In genomic region chr5:151151793-151152192, GRCh38 we compare ENCODE assay signal across 8 cellular contexts. TPM values are rescaled to one million over a fixed set of nuclear protein-coding genes. Genes with fewer than 3 reads are reported as not detected.
DNase-seq lines count a peak whose midpoint lies in the region; ATAC-seq and TF ChIP-seq lines count a peak whose summit lies in the region.

No MANE protein-coding gene starts in this region.

- H3K23ac ChIP-seq in H9 (ENCODE audit: insufficient read length, low read depth, low read length): no peak overlapping the region

- peak overlapping the region; percentile 46 for H3K4me3 Mint-ChIP-seq in activated CD4-positive, alpha-beta T cell treated with anti-CD3 and anti-CD28 coated beads for 36 hours
- H3K4me3 Mint-ChIP-seq in activated naive CD8-positive, alpha-beta T cell treated with anti-CD3 and anti-CD28 coated beads, Interleukin-2, amount 10 ng/mL, durations not matched to agents 7 days and 5 days: peak overlapping the region; percentile 97
- H3K4me3 Mint-ChIP-seq in naive B cell (peak overlapping the region; percentile 64 to 91 (median 84)), H9 (no peak overlapping the region)

- H3K4ac ChIP-seq in H9 (ENCODE audit: low read depth, low read length): no peak overlapping the region

- no peak overlapping the region for H3K27ac ChIP-seq in H9 (ENCODE audit: insufficient read length, low read depth, low read length)

- H4K5ac ChIP-seq in H9 (ENCODE audit: insufficient read length, low read depth, low read length): no peak overlapping the region

- no peak overlapping the region for H2AFZ ChIP-seq in H9 (ENCODE audit: low read length)

- H4K91ac ChIP-seq in H9 (ENCODE audit: insufficient read length, low read depth, low read length): no peak overlapping the region

- H3K4me2 ChIP-seq in H9 (ENCODE audit: insufficient read depth, insufficient read length, low read length): no peak overlapping the region

- H2BK20ac ChIP-seq in H9 (ENCODE audit: low read depth, low read length, poor library complexity, severe bottlenecking): no peak overlapping the region

- no CpG with 5 or more reads among the region's 5 CpGs for WGBS in H9 (ENCODE audit: extremely low coverage, insufficient read length, low lambda C conversion rate)

- H2BK120ac ChIP-seq in H9 (ENCODE audit: low read depth, low read length, poor library complexity, severe bottlenecking): no peak overlapping the region

- H3K27me3 Mint-ChIP-seq in activated CD4-positive, alpha-beta T cell treated with anti-CD3 and anti-CD28 coated beads for 36 hours: no peaks in the 10 kb centered on the region
- H3K27me3 Mint-ChIP-seq in activated naive CD8-positive, alpha-beta T cell treated with anti-CD3 and anti-CD28 coated beads, Interleukin-2, amount 10 ng/mL, durations not matched to agents 7 days and 5 days: no peaks in the 10 kb centered on the region
- H3K27me3 Mint-ChIP-seq in naive B cell (no peaks in the 10 kb centered on the region), H9 (ENCODE audit: low read depth) (no peaks in the 10 kb centered on the region)

- intact Hi-C loops in activated CD4-positive, alpha-beta T cell treated with anti-CD3 and anti-CD28 coated beads for 36 hours (cut with DNase I, micrococcal nuclease): loop anchor here (1.0 to 10.0 kb wide), 11 partner anchors 61 to 623 kb away; partner anchors contain the start of genes G3BP1 (in 2 of the 2), ATOX1 (in 1 of the 2) and GM2A (in 1 of the 2)

- H3K9me3 Mint-ChIP-seq in activated CD4-positive, alpha-beta T cell treated with anti-CD3 and anti-CD28 coated beads for 36 hours (ENCODE audit: low read depth): no peaks in the 10 kb centered on the region
- H3K9me3 Mint-ChIP-seq in activated naive CD8-positive, alpha-beta T cell treated with anti-CD3 and anti-CD28 coated beads, Interleukin-2, amount 10 ng/mL, durations not matched to agents 7 days and 5 days: no peaks in the 10 kb centered on the region
- H3K9me3 Mint-ChIP-seq in naive B cell: no peaks in the 10 kb centered on the region
- no peaks in the 10 kb centered on the region for H3K9me3 Mint-ChIP-seq in H9

- peaks cover 88% of the 10 kb centered on the region for H3K4me1 Mint-ChIP-seq in activated CD4-positive, alpha-beta T cell treated with anti-CD3 and anti-CD28 coated beads for 36 hours
- H3K4me1 Mint-ChIP-seq in activated naive CD8-positive, alpha-beta T cell treated with anti-CD3 and anti-CD28 coated beads, Interleukin-2, amount 10 ng/mL, durations not matched to agents 7 days and 5 days: peaks cover 83% of the 10 kb centered on the region
- H3K4me1 Mint-ChIP-seq in naive B cell (peaks cover 83 to 96% (median 95%) of the 10 kb centered on the region in 3 donors), H9 (peaks cover 19 to 30% of the 10 kb centered on the region in 2 experiments)

- H3K79me1 ChIP-seq in H9 (ENCODE audit: insufficient read depth, low read depth, low read length, poor library complexity, severe bottlenecking): no peaks in the 10 kb centered on the region

- H3K9ac ChIP-seq in H9 (ENCODE audit: extremely low read depth, insufficient read length, low read length): no peak overlapping the region

- POLR2A ChIA-PET in activated CD4-positive, alpha-beta T cell treated with anti-CD3 and anti-CD28 coated beads for 36 hours (lab: Charles Lee): interaction anchor here (0.6 to 2.5 kb wide), 7 partner anchors 9 to 83 kb away, joined by 3 to 14 read pairs (median 3); no protein-coding TSS in a partner anchor
- POLR2A ChIA-PET in activated naive CD8-positive, alpha-beta T cell treated with anti-CD3 and anti-CD28 coated beads, Interleukin-2, amount 10 ng/mL, durations not matched to agents 7 days and 5 days (lab: Charles Lee): interaction anchor here (3.5 kb wide), 1 partner anchor 11 kb away, joined by 36 read pairs; no protein-coding TSS in a partner anchor

- H2BK12ac ChIP-seq in H9 (ENCODE audit: insufficient read length, low read depth, low read length): no peak overlapping the region

- peak; percentile 55 for ATAC-seq in activated CD4-positive, alpha-beta T cell treated with anti-CD3 and anti-CD28 coated beads for 36 hours
- ATAC-seq in HG03442 (IDR thresholded peaks at IDR 0.05; ENCODE audit: unreplicated experiment): peak; percentile 41
- ATAC-seq in activated naive CD8-positive, alpha-beta T cell treated with anti-CD3 and anti-CD28 coated beads, Interleukin-2, amount 10 ng/mL, durations not matched to agents 7 days and 5 days (ENCODE audit: low read depth): no peak
- ATAC-seq in naive B cell (ENCODE audit: low read depth in 2 of 2): no peak
- ATAC-seq in GM19467 (IDR thresholded peaks at IDR 0.05; ENCODE audit: unreplicated experiment): no peak
- no peak for ATAC-seq in HG02970 (IDR thresholded peaks at IDR 0.05; ENCODE audit: low FRiP score, unreplicated experiment)

- H3K36me3 Mint-ChIP-seq in activated CD4-positive, alpha-beta T cell treated with anti-CD3 and anti-CD28 coated beads for 36 hours (ENCODE audit: low read depth): peaks cover 46% of the 10 kb centered on the region
- peaks cover 39% of the 10 kb centered on the region for H3K36me3 Mint-ChIP-seq in activated naive CD8-positive, alpha-beta T cell treated with anti-CD3 and anti-CD28 coated beads, Interleukin-2, amount 10 ng/mL, durations not matched to agents 7 days and 5 days
- H3K36me3 Mint-ChIP-seq in naive B cell (peaks cover 5 to 9% of the 10 kb centered on the region in 2 donors), H9 (ENCODE audit: insufficient read depth in 1 of 3, low read depth in 3 of 3) (peaks cover 0 to 5% (median 3%) of the 10 kb centered on the region in 3 experiments; a peak in 4 of 7 replicates)

- H3K27me3 ChIP-seq in H9 (ENCODE audit: insufficient read depth, low read length): no peaks in the 10 kb centered on the region

- H3K14ac ChIP-seq in H9 (ENCODE audit: insufficient read depth, low read length): no peak overlapping the region

- H3K9me3 ChIP-seq in H9 (ENCODE audit: control insufficient read depth, low read depth, low read length): no peaks in the 10 kb centered on the region

- H3K4me1 ChIP-seq in H9 (ENCODE audit: insufficient read depth, low read length): no peaks in the 10 kb centered on the region; the same call in 1 of the 2 replicates

- no peak for TF ChIP-seq CTCF in H9 (conservative IDR thresholded peaks at IDR 0.05)

- no peak overlapping the region for H3K56ac ChIP-seq in H9 (ENCODE audit: insufficient read length, low read depth, low read length)

- no peak overlapping the region for H2BK5ac ChIP-seq in H9 (ENCODE audit: insufficient read length, low read length)

- DNase-seq in activated CD4-positive, alpha-beta T cell treated with anti-CD3 and anti-CD28 coated beads for 36 hours: peak; percentile 84
- no peak for DNase-seq in activated CD4-positive, alpha-beta T cell treated with anti-CD3 and anti-CD28 coated beads for 4 hours
- DNase-seq in activated naive CD8-positive, alpha-beta T cell treated with anti-CD3 and anti-CD28 coated beads, Interleukin-2, amount 10 ng/mL, durations not matched to agents 7 days and 5 days: no peak
- DNase-seq in naive B cell (no peak), H9 (no peak)

- no peak overlapping the region for H3K18ac ChIP-seq in H9 (ENCODE audit: insufficient read length, low read depth, low read length)

- no peak overlapping the region for H2AK5ac ChIP-seq in H9 (ENCODE audit: insufficient read length, low read length)

- peaks cover 1% of the 10 kb centered on the region for H3K23me2 ChIP-seq in H9 (ENCODE audit: insufficient read length, low read depth, low read length, poor library complexity, severe bottlenecking)

- H2BK15ac ChIP-seq in H9 (ENCODE audit: low read depth, low read length): no peak overlapping the region

- peak overlapping the region; percentile 89 for H3K27ac Mint-ChIP-seq in activated CD4-positive, alpha-beta T cell treated with anti-CD3 and anti-CD28 coated beads for 36 hours
- H3K27ac Mint-ChIP-seq in activated naive CD8-positive, alpha-beta T cell treated with anti-CD3 and anti-CD28 coated beads, Interleukin-2, amount 10 ng/mL, durations not matched to agents 7 days and 5 days: peak overlapping the region; percentile 95
- H3K27ac Mint-ChIP-seq in naive B cell: peak overlapping the region; percentile 93 to 97 (median 94)
- H3K27ac Mint-ChIP-seq in H9: peak overlapping the region in 1 of 3 experiments; percentile 8; a peak in 1 of 7 replicates

- H3T11ph ChIP-seq in H9 (ENCODE audit: low read length): no peak overlapping the region

- CTCF ChIA-PET in activated CD4-positive, alpha-beta T cell treated with anti-CD3 and anti-CD28 coated beads for 36 hours (lab: Charles Lee): interaction anchor here (0.6 to 19.2 kb wide), 5 partner anchors 9 to 95 kb away, joined by 3 to 216 read pairs (median 3); no protein-coding TSS in a partner anchor

- no peaks in the 10 kb centered on the region for H3K79me2 ChIP-seq in H9 (ENCODE audit: insufficient read depth, low read length)

- H4K8ac ChIP-seq in H9 (replicated peaks; ENCODE audit: insufficient read length, low read depth, low read length): no peak overlapping the region

- no peaks in the 10 kb centered on the region for H4K20me1 ChIP-seq in H9 (ENCODE audit: control insufficient read depth, insufficient read depth, insufficient read length)

RNA-seq across cellular contexts. Expression of gene ANXA6, which starts 5.8 kb away (rescaled TPM):
- total RNA-seq in activated CD4-positive, alpha-beta T cell treated with anti-CD3 and anti-CD28 coated beads for 36 hours: 100 to 1,000 TPM; 322 to 332 TPM
- 100 to 1,000 TPM; 518 to 538 TPM for total RNA-seq in activated naive CD8-positive, alpha-beta T cell treated with anti-CD3 and anti-CD28 coated beads, Interleukin-2, amount 10 ng/mL, durations not matched to agents 7 days and 5 days
- 100 to 1,000 TPM; 183 to 442 (median 326) TPM for polyA plus RNA-seq in naive B cell (ENCODE audit: low read depth in 6 of 6)
- 93.2 and 98.7 TPM in 2 replicates for total RNA-seq in H9 (2021)

Comparison
In these comparisons a context has a peak if more than half of its experiments do, and no peak if none do; other contexts are left out.
1. ATAC-seq: peak in activated CD4-positive, alpha-beta T cell treated with anti-CD3 and anti-CD28 coated beads for 36 hours (single experiment) and HG03442 (single experiment); none in activated naive CD8-positive, alpha-beta T cell treated with anti-CD3 and anti-CD28 coated beads, Interleukin-2, amount 10 ng/mL, durations not matched to agents 7 days and 5 days (single experiment), naive B cell (0 of 2), GM19467 (single experiment) and HG02970 (single experiment).
2. H3K4me3 Mint-ChIP-seq: peak in activated CD4-positive, alpha-beta T cell treated with anti-CD3 and anti-CD28 coated beads for 36 hours (single experiment), activated naive CD8-positive, alpha-beta T cell treated with anti-CD3 and anti-CD28 coated beads, Interleukin-2, amount 10 ng/mL, durations not matched to agents 7 days and 5 days (single experiment) and naive B cell (8 of 8); none in H9 (0 of 2).